Comparison of ENCODE assay signal across 1 cellular context in genomic region chr2:68151037-68151436, GRCh38.
TF ChIP-seq lines count a peak whose summit lies in the region.

No MANE protein-coding gene starts in this region.

TF ChIP-seq in IMR-90, 13 proteins besides CTCF, POLR2A, EP300 and RAD21 (continued from another document):
- TF ChIP-seq MAFK (IDR thresholded peaks at IDR 0.05; ENCODE audit: low read depth, low read length) (no peak), SMC3 (IDR thresholded peaks at IDR 0.05; ENCODE audit: low read depth, low read length) (no peak), USF2 (IDR thresholded peaks at IDR 0.05; ENCODE audit: low read depth, low read length) (no peak), RFX5 (IDR thresholded peaks at IDR 0.05; ENCODE audit: low read depth, low read length) (no peak), NFE2L2 (IDR thresholded peaks at IDR 0.05; ENCODE audit: low read depth, low read length) (no peak), RCOR1 (IDR thresholded peaks at IDR 0.05; ENCODE audit: insufficient replicate concordance, low read length) (no peak), CEBPB (IDR thresholded peaks at IDR 0.05; ENCODE audit: low read depth, low read length) (no peak), BHLHE40 (IDR thresholded peaks at IDR 0.05; ENCODE audit: low read depth, low read length) (no peak), MAZ (IDR thresholded peaks at IDR 0.05; ENCODE audit: borderline replicate concordance, low read depth, low read length) (no peak), FOS (IDR thresholded peaks at IDR 0.05; ENCODE audit: low read depth, low read length) (no peak)
TF ChIP-seq in IMR-90: peak in this region for 0.
